Comparison of ENCODE assay signal across 9 cellular contexts in the genomic region with DNA sequence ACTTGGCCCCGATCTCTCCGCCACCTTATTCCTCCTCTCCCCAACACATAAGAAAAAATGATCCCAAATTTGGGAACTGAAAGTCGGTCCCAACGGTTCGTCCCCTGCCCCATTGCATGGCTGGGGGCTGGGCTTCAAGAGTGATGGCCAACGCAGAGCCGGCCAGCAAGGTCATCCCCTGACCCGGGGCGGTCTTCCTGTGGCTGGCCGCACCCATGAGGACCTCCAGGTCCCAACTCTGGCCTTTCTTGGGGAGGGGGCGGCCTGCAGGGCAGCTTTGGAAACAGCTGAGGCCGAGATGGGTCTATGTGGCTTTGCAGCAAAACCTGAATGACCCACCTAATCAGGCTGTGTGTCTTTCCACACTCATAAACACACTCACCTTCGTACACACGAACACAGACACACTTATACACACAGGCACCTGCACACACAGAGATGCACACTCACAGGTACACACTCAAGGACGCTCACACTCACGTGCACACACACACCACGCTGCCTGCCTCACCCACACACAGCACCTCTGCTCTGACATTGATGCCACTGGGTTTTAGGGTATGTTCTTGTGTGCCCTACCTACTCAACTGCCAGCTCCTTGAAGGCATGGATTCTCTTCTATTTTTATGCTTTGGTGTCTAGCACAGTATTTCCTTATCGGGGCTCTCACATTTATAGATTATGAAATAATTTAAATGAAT. TPM values are rescaled to one million over a fixed set of nuclear protein-coding genes. Genes with fewer than 3 reads are reported as not detected.
DNase-seq lines count a peak whose midpoint lies in the region; ATAC-seq and TF ChIP-seq lines count a peak whose summit lies in the region.
"Had no signal": no experiment of that assay in that cellular context is flagged by ENCODE, and none has a peak within 500 bp of the region (broad histone marks: within the 10 kb centered on the region; RNA-seq: fewer than 3 reads in every experiment).

No MANE protein-coding gene starts in this region.

- TF ChIP-seq CTCF in activated CD8-positive, alpha-beta T cell treated with anti-CD3 and anti-CD28 coated beads for 36 hours (IDR thresholded peaks at IDR 0.05), result no peak
- no peak for TF ChIP-seq CTCF in left ventricle myocardium inferior (IDR thresholded peaks at IDR 0.05; ENCODE audit: borderline replicate concordance)

- intact Hi-C loops in activated CD8-positive, alpha-beta T cell treated with anti-CD3 and anti-CD28 coated beads for 36 hours (cut with micrococcal nuclease), result no loop called here
- intact Hi-C loops in left ventricle myocardium inferior (cut with micrococcal nuclease), result no loop called here

- POLR2A ChIA-PET in activated CD8-positive, alpha-beta T cell treated with anti-CD3 and anti-CD28 coated beads for 36 hours (lab: Charles Lee), result no interaction called here

- H3K4me1 Mint-ChIP-seq in activated CD8-positive, alpha-beta T cell treated with anti-CD3 and anti-CD28 coated beads for 36 hours (ENCODE audit: low read depth), result peaks cover 8% of the 10 kb centered on the region

- peak overlapping the region; percentile 48 for H3K4me3 Mint-ChIP-seq in activated CD8-positive, alpha-beta T cell treated with anti-CD3 and anti-CD28 coated beads for 36 hours

- H3K9me3 Mint-ChIP-seq in activated CD8-positive, alpha-beta T cell treated with anti-CD3 and anti-CD28 coated beads for 36 hours, result no peaks in the 10 kb centered on the region

- CTCF ChIA-PET in activated CD8-positive, alpha-beta T cell treated with anti-CD3 and anti-CD28 coated beads for 36 hours (lab: Charles Lee), result interaction anchor here (1.3 to 2.0 kb wide), 2 partner anchors 27 to 395 kb away, joined by 4 to 6 read pairs; no protein-coding TSS in a partner anchor

- H3K36me3 Mint-ChIP-seq in activated CD8-positive, alpha-beta T cell treated with anti-CD3 and anti-CD28 coated beads for 36 hours (ENCODE audit: low read depth), result no peaks in the 10 kb centered on the region

- no peaks in the 10 kb centered on the region for H3K36me3 ChIP-seq in H7 (replicated peaks; ENCODE audit: control insufficient read depth, insufficient read depth, low read length)
- H3K36me3 ChIP-seq in left ventricle myocardium inferior, result no peaks in the 10 kb centered on the region

- DNase-seq in H7, result no peak
- DNase-seq in activated CD8-positive, alpha-beta T cell treated with anti-CD3 and anti-CD28 coated beads for 36 hours, result no peak
- peak; percentile 22 for DNase-seq in left ventricle myocardium inferior
- no peak for DNase-seq in skeletal muscle cell (ENCODE audit: low read depth)
- DNase-seq in COLO829 (ENCODE audit: low spot score), result no peak
- DNase-seq in NCI-H1436 (lab: John Stamatoyannopoulos, UW), result no peak
- DNase-seq in NCI-H187 treated with DMSO at 0.1 percent for 48 hours (lab: John Stamatoyannopoulos, UW), result no peak
- no peak for DNase-seq in islet precursor cell
- DNase-seq: NCI-H1417 had no signal

- no peaks in the 10 kb centered on the region for H3K9me3 ChIP-seq in left ventricle myocardium inferior (replicated peaks)

- peaks cover 21% of the 10 kb centered on the region for H3K27me3 ChIP-seq in H7 (ENCODE audit: control insufficient read depth, insufficient read depth, low read length)
- peaks cover 19% of the 10 kb centered on the region for H3K27me3 ChIP-seq in left ventricle myocardium inferior (ENCODE audit: low read depth)

- no peak overlapping the region for H3K27ac Mint-ChIP-seq in activated CD8-positive, alpha-beta T cell treated with anti-CD3 and anti-CD28 coated beads for 36 hours

- peaks cover 28% of the 10 kb centered on the region for H3K4me1 ChIP-seq in left ventricle myocardium inferior

- H3K4me3 ChIP-seq in H7 (ENCODE audit: insufficient read depth, low read depth, low read length) (peak overlapping the region; percentile 56), left ventricle myocardium inferior (peak overlapping the region; percentile 67), skeletal muscle cell (ENCODE audit: low read depth, low read length) (peak overlapping the region; percentile 46)

- H3K27ac ChIP-seq in left ventricle myocardium inferior (replicated peaks), result peak overlapping the region; percentile 82

- H3K27me3 Mint-ChIP-seq in activated CD8-positive, alpha-beta T cell treated with anti-CD3 and anti-CD28 coated beads for 36 hours, result peaks cover 46% of the 10 kb centered on the region

- ATAC-seq in activated CD8-positive, alpha-beta T cell treated with anti-CD3 and anti-CD28 coated beads for 36 hours, result no peak

RNA-seq across cellular contexts. Expression of a gene that starts 0.6 kb away (rescaled TPM):
- 0.18 and 0.42 TPM in 2 replicates for total RNA-seq in H7 (2014; rRNA removed; shearing (Covaris generic))
- total RNA-seq in activated CD8-positive, alpha-beta T cell treated with anti-CD3 and anti-CD28 coated beads for 36 hours, result not detected
- total RNA-seq in left ventricle myocardium inferior, result 3.1 TPM

RNA-seq across cellular contexts. Expression of a gene that starts 48.3 kb away (rescaled TPM):
- total RNA-seq in H7 (2014; rRNA removed; shearing (Covaris generic)), result not detected in 2 replicates
- not detected for total RNA-seq in activated CD8-positive, alpha-beta T cell treated with anti-CD3 and anti-CD28 coated beads for 36 hours
- not detected for total RNA-seq in left ventricle myocardium inferior
